ENCODE assay signal across 9 cellular contexts in genomic region chr16:4765511-4766474, GRCh38. TPM values are rescaled to one million over a fixed set of nuclear protein-coding genes. Genes with fewer than 3 reads are reported as not detected.
DNase-seq lines count a peak whose midpoint lies in the region; ATAC-seq lines count a peak whose summit lies in the region.
"Had no signal": no experiment of that assay in that cellular context is flagged by ENCODE, and none has a peak within 500 bp of the region (broad histone marks: within the 10 kb centered on the region; RNA-seq: fewer than 3 reads in every experiment).

No MANE protein-coding gene starts in this region.

- peak overlapping the region; percentile 84 for H3K4me3 Mint-ChIP-seq in activated CD8-positive, alpha-beta T cell treated with anti-CD3 and anti-CD28 coated beads, Interleukin-2, amount 10 ng/mL, durations not matched to agents 7 days and 5 days
- H3K4me3 Mint-ChIP-seq in stimulated activated naive B cell treated with anti-CD40 and anti-IgM and Interleukin-4, amounts not matched to agents 10 μg/mL and 1 μg/mL and 100 μg/mL, for 72 hours: peak overlapping the region; percentile 78 to 88

- CTCF ChIA-PET in activated CD8-positive, alpha-beta T cell treated with anti-CD3 and anti-CD28 coated beads, Interleukin-2, amount 10 ng/mL, durations not matched to agents 7 days and 5 days (lab: Charles Lee): interaction anchor here (1.1 to 1.7 kb wide), 2 partner anchors 31 to 70 kb away, joined by 3 to 5 read pairs; partner anchors contain the start of gene DNAAF8

- H3K27ac Mint-ChIP-seq in activated CD8-positive, alpha-beta T cell treated with anti-CD3 and anti-CD28 coated beads, Interleukin-2, amount 10 ng/mL, durations not matched to agents 7 days and 5 days: peak overlapping the region; percentile 85
- peak overlapping the region; percentile 88 for H3K27ac Mint-ChIP-seq in stimulated activated naive B cell treated with anti-CD40 and anti-IgM and Interleukin-4, amounts not matched to agents 10 μg/mL and 1 μg/mL and 100 μg/mL, for 72 hours

- H3K27me3 Mint-ChIP-seq in activated CD8-positive, alpha-beta T cell treated with anti-CD3 and anti-CD28 coated beads, Interleukin-2, amount 10 ng/mL, durations not matched to agents 7 days and 5 days (ENCODE audit: low read depth): no peaks in the 10 kb centered on the region
- no peaks in the 10 kb centered on the region for H3K27me3 Mint-ChIP-seq in stimulated activated naive B cell treated with anti-CD40 and anti-IgM and Interleukin-4, amounts not matched to agents 10 μg/mL and 1 μg/mL and 100 μg/mL, for 72 hours

- peaks cover 16% of the 10 kb centered on the region for H3K36me3 Mint-ChIP-seq in activated CD8-positive, alpha-beta T cell treated with anti-CD3 and anti-CD28 coated beads, Interleukin-2, amount 10 ng/mL, durations not matched to agents 7 days and 5 days (ENCODE audit: low read depth)
- peaks cover 13 to 25% of the 10 kb centered on the region in 2 donors for H3K36me3 Mint-ChIP-seq in stimulated activated naive B cell treated with anti-CD40 and anti-IgM and Interleukin-4, amounts not matched to agents 10 μg/mL and 1 μg/mL and 100 μg/mL, for 72 hours

- peaks cover 29% of the 10 kb centered on the region for H3K4me1 Mint-ChIP-seq in activated CD8-positive, alpha-beta T cell treated with anti-CD3 and anti-CD28 coated beads, Interleukin-2, amount 10 ng/mL, durations not matched to agents 7 days and 5 days (ENCODE audit: low read depth)
- H3K4me1 Mint-ChIP-seq in stimulated activated naive B cell treated with anti-CD40 and anti-IgM and Interleukin-4, amounts not matched to agents 10 μg/mL and 1 μg/mL and 100 μg/mL, for 72 hours: peaks cover 28 to 35% of the 10 kb centered on the region in 2 donors

- no peak for ATAC-seq in activated CD8-positive, alpha-beta T cell treated with anti-CD3 and anti-CD28 coated beads, Interleukin-2, amount 10 ng/mL, durations not matched to agents 7 days and 5 days
- no peak for ATAC-seq in stimulated activated naive B cell treated with anti-CD40 and anti-IgM and Interleukin-4, amounts not matched to agents 10 μg/mL and 1 μg/mL and 100 μg/mL, for 72 hours (replicated peaks)

- H3K9me3 Mint-ChIP-seq in activated CD8-positive, alpha-beta T cell treated with anti-CD3 and anti-CD28 coated beads, Interleukin-2, amount 10 ng/mL, durations not matched to agents 7 days and 5 days (ENCODE audit: insufficient read depth): no peaks in the 10 kb centered on the region
- H3K9me3 Mint-ChIP-seq in stimulated activated naive B cell treated with anti-CD40 and anti-IgM and Interleukin-4, amounts not matched to agents 10 μg/mL and 1 μg/mL and 100 μg/mL, for 72 hours: no peaks in the 10 kb centered on the region

- POLR2A ChIA-PET in activated CD8-positive, alpha-beta T cell treated with anti-CD3 and anti-CD28 coated beads, Interleukin-2, amount 10 ng/mL, durations not matched to agents 7 days and 5 days (lab: Charles Lee): interaction anchor here (0.7 to 3.0 kb wide), 4 partner anchors 18 to 66 kb away, joined by 3 to 16 read pairs (median 8); partner anchors contain the start of genes ANKS3, DNAAF8 and ROGDI

- DNase-seq in NCI-H82 (lab: John Stamatoyannopoulos, UW) (peak; percentile 21), NCI-H82 treated with DMSO at 0.1 percent for 48 hours (lab: John Stamatoyannopoulos, UW; ENCODE audit: unreplicated experiment) (no peak), dedifferentiated amniotic fluid mesenchymal stem cell (ENCODE audit: extremely low spot score) (no peak), islet precursor cell (no peak), NCI-H1105 (lab: John Stamatoyannopoulos, UW) (no peak)
- no peak for DNase-seq in activated CD8-positive, alpha-beta T cell treated with anti-CD3 and anti-CD28 coated beads, Interleukin-2, amount 10 ng/mL, durations not matched to agents 7 days and 5 days
- DNase-seq in stimulated activated naive B cell treated with anti-CD40 and anti-IgM and Interleukin-4, amounts not matched to agents 10 μg/mL and 1 μg/mL and 100 μg/mL, for 72 hours: no peak
- DNase-seq: activated CD8-positive, alpha-beta memory T cell treated with anti-CD3 and anti-CD28 coated beads, Interleukin-2, amount 50 U/mL, for 4 hours had no signal

- peak overlapping the region; percentile 80 for H3K4me3 ChIP-seq in iPS-11a (ENCODE audit: low read depth, low read length)

RNA-seq across cellular contexts. Expression of gene ZNF500, which starts 1.2 kb away (rescaled TPM):
- 10 to 100 TPM; 14.0 to 14.9 TPM for total RNA-seq in activated CD8-positive, alpha-beta T cell treated with anti-CD3 and anti-CD28 coated beads, Interleukin-2, amount 10 ng/mL, durations not matched to agents 7 days and 5 days

RNA-seq across cellular contexts. Expression of gene SEPTIN12, which starts 22.4 kb away (rescaled TPM):
- not detected for total RNA-seq in activated CD8-positive, alpha-beta T cell treated with anti-CD3 and anti-CD28 coated beads, Interleukin-2, amount 10 ng/mL, durations not matched to agents 7 days and 5 days

RNA-seq across cellular contexts. Expression of gene SMIM22, which starts 29.4 kb away (rescaled TPM):
- total RNA-seq in activated CD8-positive, alpha-beta T cell treated with anti-CD3 and anti-CD28 coated beads, Interleukin-2, amount 10 ng/mL, durations not matched to agents 7 days and 5 days: not detected

RNA-seq across cellular contexts. Expression of gene DNAAF8, which starts 31.5 kb away (rescaled TPM):
- under 1 TPM; 0.39 to 0.68 TPM for total RNA-seq in activated CD8-positive, alpha-beta T cell treated with anti-CD3 and anti-CD28 coated beads, Interleukin-2, amount 10 ng/mL, durations not matched to agents 7 days and 5 days

RNA-seq across cellular contexts. Expression of gene ANKS3, which starts 31.7 kb away (rescaled TPM):
- total RNA-seq in activated CD8-positive, alpha-beta T cell treated with anti-CD3 and anti-CD28 coated beads, Interleukin-2, amount 10 ng/mL, durations not matched to agents 7 days and 5 days: 10 to 100 TPM; 17.0 to 17.2 TPM
